In the genomic region with DNA sequence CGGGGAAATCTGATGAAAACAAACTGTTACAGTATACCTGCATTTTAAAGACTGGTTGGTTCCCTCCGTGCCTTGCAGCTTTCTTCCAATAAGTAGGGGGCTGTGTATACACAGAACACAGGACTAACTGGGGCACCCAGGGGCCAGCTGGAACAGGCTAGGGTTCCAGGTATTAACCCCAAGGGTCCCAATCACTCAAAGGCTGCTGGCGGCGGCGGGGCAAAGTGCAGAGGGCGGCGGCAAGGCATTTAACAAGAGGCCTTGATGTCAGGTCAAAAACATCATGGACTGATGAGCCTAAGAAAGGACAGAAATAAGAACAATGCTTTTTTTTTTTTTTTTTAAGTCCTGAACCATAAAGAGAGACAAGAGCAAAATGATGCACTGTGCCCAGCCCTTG, we compare ENCODE assay signal across 10 cellular contexts. TPM values are rescaled to one million over a fixed set of nuclear protein-coding genes. Genes with fewer than 3 reads are reported as not detected.
DNase-seq lines count a peak whose midpoint lies in the region; ATAC-seq and TF ChIP-seq lines count a peak whose summit lies in the region.
"Had no signal": no experiment of that assay in that cellular context is flagged by ENCODE, and none has a peak within 500 bp of the region (broad histone marks: within the 10 kb centered on the region; RNA-seq: fewer than 3 reads in every experiment).

No MANE protein-coding gene starts in this region.

- peak overlapping the region; percentile 7 for H3K4me3 Mint-ChIP-seq in Caco-2 (ENCODE audit: unreplicated experiment)

- H3K9me3 Mint-ChIP-seq in Caco-2 (ENCODE audit: unreplicated experiment) = no peaks in the 10 kb centered on the region

- peaks cover 27% of the 10 kb centered on the region; the same call in 1 of the 2 replicates for H3K79me2 ChIP-seq in OCI-LY7 (ENCODE audit: insufficient read depth, low read depth, low read length)

- ATAC-seq in GM21825 (IDR thresholded peaks at IDR 0.05; ENCODE audit: unreplicated experiment) (no peak), HG03571 (IDR thresholded peaks at IDR 0.05; ENCODE audit: unreplicated experiment) (no peak)

- DNase-seq in Caco-2 (no peak), OCI-LY7 (ENCODE audit: low spot score) (no peak), epithelial cell of esophagus (ENCODE audit: low read depth) (no peak), retinal pigment epithelial cell (ENCODE audit: low read depth) (no peak), GDM1 (lab: John Stamatoyannopoulos, UW) (no peak), SK-N-DZ (ENCODE audit: low spot score) (no peak)
- DNase-seq: kidney glomerular epithelial cell had no signal

- BruUV-seq in Caco-2 (replicated peaks; lab: Mats Ljungman, UMichigan) = no TSS peak
- no TSS peak for BruUV-seq in OCI-LY7 (replicated peaks; lab: Mats Ljungman, UMichigan)

- peaks cover 22% of the 10 kb centered on the region for H4K20me1 ChIP-seq in OCI-LY7 (ENCODE audit: insufficient read depth, low read length)

- H3K36me3 Mint-ChIP-seq in Caco-2 (ENCODE audit: insufficient read depth, unreplicated experiment) = no peaks in the 10 kb centered on the region

- H2AFZ ChIP-seq in OCI-LY7 (ENCODE audit: low read length) = no peak overlapping the region

- no peak overlapping the region for H3K27ac Mint-ChIP-seq in Caco-2 (ENCODE audit: unreplicated experiment)

- peaks cover 8% of the 10 kb centered on the region for H3K4me1 Mint-ChIP-seq in Caco-2 (ENCODE audit: low read depth, unreplicated experiment)

- H3K4me1 ChIP-seq in Caco-2 = peaks cover 4% of the 10 kb centered on the region; the same call in 1 of the 2 replicates
- H3K4me1 ChIP-seq in OCI-LY7 (ENCODE audit: insufficient read depth, low read length, poor library complexity, severe bottlenecking) = peaks cover 75% of the 10 kb centered on the region

- CTCF ChIA-PET in Caco-2 (lab: Charles Lee) (interaction anchor here (0.6 to 1.0 kb wide), 2 partner anchors 9 to 409 kb away, joined by 3 to 8 read pairs; no protein-coding TSS in a partner anchor), OCI-LY7 (lab: Charles Lee; ENCODE audit: unreplicated experiment) (no interaction called here)

- H3K9me3 ChIP-seq in Caco-2 (no peaks in the 10 kb centered on the region), OCI-LY7 (ENCODE audit: low read length) (no peaks in the 10 kb centered on the region)
- H3K9me3 ChIP-seq: SJCRH30 had no signal

- peak overlapping the region; percentile 72 for H3K4me2 ChIP-seq in OCI-LY7 (ENCODE audit: low read length)

- intact Hi-C loops in Caco-2 (cut with micrococcal nuclease; ENCODE audit: unreplicated experiment) = no loop called here
- intact Hi-C loops in OCI-LY7 (cut with micrococcal nuclease; ENCODE audit: unreplicated experiment) = no loop called here

- H3K36me3 ChIP-seq in Caco-2 (ENCODE audit: control insufficient read depth, insufficient read depth, low read length) (no peaks in the 10 kb centered on the region), OCI-LY7 (ENCODE audit: insufficient read depth, low read length) (no peaks in the 10 kb centered on the region)

- POLR2A ChIA-PET in Caco-2 (lab: Charles Lee) (no interaction called here), OCI-LY7 (lab: Charles Lee) (interaction anchor here (0.5 to 1.8 kb wide), 2 partner anchors 25 to 86 kb away, joined by 4 to 5 read pairs; no protein-coding TSS in a partner anchor)

- TF ChIP-seq CTCF in Caco-2 (IDR thresholded peaks at IDR 0.05; ENCODE audit: insufficient read depth in 1 of 2, low read depth in 1 of 2, low read length in 1 of 2, severe bottlenecking in 1 of 2, unreplicated experiment in 1 of 2) (no peak), OCI-LY7 (conservative IDR thresholded peaks at IDR 0.05; ENCODE audit: low read length) (no peak), epithelial cell of esophagus (IDR thresholded peaks at IDR 0.05; ENCODE audit: insufficient read depth, low read depth, low read length, missing control alignments) (no peak), retinal pigment epithelial cell (conservative IDR thresholded peaks at IDR 0.05; ENCODE audit: low read depth, low read length) (no peak)

- peaks cover 15% of the 10 kb centered on the region for H3K27me3 Mint-ChIP-seq in Caco-2 (ENCODE audit: insufficient read depth, unreplicated experiment)

- H3K27ac ChIP-seq in OCI-LY7 (ENCODE audit: low read depth, low read length, poor library complexity, severe bottlenecking) = no peak overlapping the region

- H3K27me3 ChIP-seq in Caco-2 (replicated peaks; ENCODE audit: control insufficient read depth, insufficient read depth, low read length) = peaks cover 2% of the 10 kb centered on the region
- H3K27me3 ChIP-seq: SJCRH30 had no signal

- H3K4me3 ChIP-seq in Caco-2 (ENCODE audit: low read depth, low read length) = no peak overlapping the region
- peak overlapping the region; percentile 75 for H3K4me3 ChIP-seq in OCI-LY7 (ENCODE audit: low read depth, low read length, poor library complexity, severe bottlenecking)
- H3K4me3 ChIP-seq in epithelial cell of esophagus (ENCODE audit: low read length) = peak overlapping the region; percentile 75
- peak overlapping the region; percentile 95 for H3K4me3 ChIP-seq in retinal pigment epithelial cell (ENCODE audit: low read length)

- H3K9me2 ChIP-seq in OCI-LY7 (ENCODE audit: insufficient read depth, low read length) = no peaks in the 10 kb centered on the region

RNA-seq across cellular contexts. Expression of a gene that starts 2.5 kb away (rescaled TPM):
- total RNA-seq in Caco-2 (2022) = 3.3 and 3.7 TPM in 2 replicates
- 1.4 and 1.8 TPM in 2 replicates for total RNA-seq in OCI-LY7 (2014; rRNA removed; shearing (Covaris generic))
- 3.7 and 4.3 TPM in 2 replicates for total RNA-seq in OCI-LY7 (2022)
- 3.4 and 3.7 TPM in 2 replicates for polyA plus RNA-seq in SK-N-DZ (2014; cell fraction: cytosol; rRNA removed)
- polyA plus RNA-seq in SK-N-DZ (2014; cell fraction: nucleus; rRNA removed) = 3.1 and 6.3 TPM in 2 replicates
